In genomic region chr2:72913531-72914225, GRCh38 we compare ENCODE assay signal across 14 cellular contexts. TPM values are rescaled to one million over a fixed set of nuclear protein-coding genes. Genes with fewer than 3 reads are reported as not detected.
DNase-seq lines count a peak whose midpoint lies in the region; ATAC-seq and TF ChIP-seq lines count a peak whose summit lies in the region.
"Had no signal": no experiment of that assay in that cellular context is flagged by ENCODE, and none has a peak within 500 bp of the region (broad histone marks: within the 10 kb centered on the region; RNA-seq: fewer than 3 reads in every experiment).

No MANE protein-coding gene starts in this region.

- H3K36me3 Mint-ChIP-seq in natural killer cell: no peaks in the 10 kb centered on the region
- H3K36me3 Mint-ChIP-seq in natural killer cell treated with Interleukin-12 subunit alpha and Interleukin-12 subunit beta and Interleukin-15 and Interleukin-18, amount 100 ng/mL, for 72 hours: no peaks in the 10 kb centered on the region
- H3K36me3 Mint-ChIP-seq in T-cell: no peaks in the 10 kb centered on the region
- H3K36me3 Mint-ChIP-seq: memory B cell; stimulated activated memory B cell treated with anti-CD40 and anti-IgM and Interleukin-4, amounts not matched to agents 10 μg/mL and 1 μg/mL and 100 μg/mL, for 72 hours had no signal

- H3K9me3 Mint-ChIP-seq in natural killer cell (no peaks in the 10 kb centered on the region), T-cell (no peaks in the 10 kb centered on the region)
- no peaks in the 10 kb centered on the region for H3K9me3 Mint-ChIP-seq in natural killer cell treated with Interleukin-12 subunit alpha and Interleukin-12 subunit beta and Interleukin-15 and Interleukin-18, amount 100 ng/mL, for 72 hours
- H3K9me3 Mint-ChIP-seq: memory B cell; stimulated activated memory B cell treated with anti-CD40 and anti-IgM and Interleukin-4, amounts not matched to agents 10 μg/mL and 1 μg/mL and 100 μg/mL, for 72 hours had no signal

- intact Hi-C loops in natural killer cell (cut with micrococcal nuclease): no loop called here

- H3K27ac Mint-ChIP-seq in natural killer cell (no peak overlapping the region), T-cell (peak overlapping the region in 1 of 2 donors; percentile 8)
- H3K27ac Mint-ChIP-seq in natural killer cell treated with Interleukin-12 subunit alpha and Interleukin-12 subunit beta and Interleukin-15 and Interleukin-18, amount 100 ng/mL, for 72 hours: no peak overlapping the region
- H3K27ac Mint-ChIP-seq: stimulated activated memory B cell treated with anti-CD40 and anti-IgM and Interleukin-4, amounts not matched to agents 10 μg/mL and 1 μg/mL and 100 μg/mL, for 72 hours had no signal

- CTCF ChIA-PET in T-cell (lab: Charles Lee): no interaction called here

- H3K9me3 ChIP-seq in WERI-Rb-1 (ENCODE audit: severe bottlenecking): peaks cover 7% of the 10 kb centered on the region
- H3K9me3 ChIP-seq: prostate gland had no signal

- H3K4me1 Mint-ChIP-seq in natural killer cell: peaks cover 0 to 35% of the 10 kb centered on the region in 2 donors
- peaks cover 10 to 15% of the 10 kb centered on the region in 2 donors for H3K4me1 Mint-ChIP-seq in natural killer cell treated with Interleukin-12 subunit alpha and Interleukin-12 subunit beta and Interleukin-15 and Interleukin-18, amount 100 ng/mL, for 72 hours (ENCODE audit: low read depth in 2 of 2)
- peaks cover 23 to 30% (median 27%) of the 10 kb centered on the region in 3 donors for H3K4me1 Mint-ChIP-seq in T-cell

- peaks cover 15% of the 10 kb centered on the region for H3K27me3 ChIP-seq in WERI-Rb-1 (ENCODE audit: insufficient read depth, low read depth, severe bottlenecking)

- no peak for DNase-seq in natural killer cell
- no peak for DNase-seq in natural killer cell treated with Interleukin-12 subunit alpha and Interleukin-12 subunit beta and Interleukin-15 and Interleukin-18, amount 100 ng/mL, for 72 hours (ENCODE audit: low spot score)
- peak; percentile 72 for DNase-seq in WERI-Rb-1
- no peak for DNase-seq in fibroblast of villous mesenchyme (ENCODE audit: low read depth)
- DNase-seq in stimulated activated naive CD8-positive, alpha-beta T cell treated with anti-CD3 and anti-CD28 coated beads, Interleukin-15, Interleukin-2, amounts not matched to agents 100 U/mL and 50 U/mL, for 24 hours: no peak
- no peak for DNase-seq in T-cell
- DNase-seq in T-helper 2 cell: no peak
- DNase-seq: NCI-H1417 treated with DMSO at 0.1 percent for 48 hours; SJCRH30; stimulated activated CD4-positive, alpha-beta T cell treated with anti-CD3 and anti-CD28 coated beads, Interleukin-2, amount 100 ng/mL, for 24 hours had no signal

- H3K27ac ChIP-seq in WERI-Rb-1: no peak overlapping the region
- H3K27ac ChIP-seq: prostate gland, SJCRH30 had no signal

- POLR2A ChIA-PET in T-cell (lab: Charles Lee): no interaction called here

- H3K4me3 ChIP-seq in WERI-Rb-1 (ENCODE audit: low read depth, low read length): no peak overlapping the region
- no peak overlapping the region for H3K4me3 ChIP-seq in fibroblast of villous mesenchyme (ENCODE audit: low read depth, low read length)
- H3K4me3 ChIP-seq: prostate gland, SJCRH30 had no signal

- peaks cover 61 to 65% of the 10 kb centered on the region in 2 donors for H3K27me3 Mint-ChIP-seq in natural killer cell (ENCODE audit: low read depth in 2 of 2)
- peaks cover 46 to 51% of the 10 kb centered on the region in 2 donors for H3K27me3 Mint-ChIP-seq in natural killer cell treated with Interleukin-12 subunit alpha and Interleukin-12 subunit beta and Interleukin-15 and Interleukin-18, amount 100 ng/mL, for 72 hours
- H3K27me3 Mint-ChIP-seq in T-cell: peaks cover 69 to 80% of the 10 kb centered on the region in 2 donors

- H3K4me3 Mint-ChIP-seq in natural killer cell (peak overlapping the region; percentile 49), T-cell (peak overlapping the region in 1 of 3 donors; percentile 88)
- H3K4me3 Mint-ChIP-seq in natural killer cell treated with Interleukin-12 subunit alpha and Interleukin-12 subunit beta and Interleukin-15 and Interleukin-18, amount 100 ng/mL, for 72 hours: no peak overlapping the region
- H3K4me3 Mint-ChIP-seq: memory B cell had no signal

- no peaks in the 10 kb centered on the region for H3K36me3 ChIP-seq in WERI-Rb-1
- H3K36me3 ChIP-seq: prostate gland, SJCRH30 had no signal

- ATAC-seq in natural killer cell: no peak
- no peak for ATAC-seq in natural killer cell treated with Interleukin-12 subunit alpha and Interleukin-12 subunit beta and Interleukin-15 and Interleukin-18, amount 100 ng/mL, for 72 hours
- no peak for ATAC-seq in stimulated activated naive CD8-positive, alpha-beta T cell treated with anti-CD3 and anti-CD28 coated beads, Interleukin-15, Interleukin-2, amounts not matched to agents 100 U/mL and 50 U/mL, for 24 hours
- ATAC-seq in T-cell (replicated peaks in 1 of 4): no peak
- ATAC-seq in HG03039 (IDR thresholded peaks at IDR 0.05; ENCODE audit: unreplicated experiment): no peak
- ATAC-seq: stimulated activated memory B cell treated with anti-CD40 and anti-IgM and Interleukin-4, amounts not matched to agents 10 μg/mL and 1 μg/mL and 100 μg/mL, for 72 hours had no signal

- no peak for TF ChIP-seq CTCF in natural killer cell (IDR thresholded peaks at IDR 0.05)
- peak; percentile 75 for TF ChIP-seq CTCF in WERI-Rb-1 (IDR thresholded peaks at IDR 0.05; ENCODE audit: low read depth, low read length)
- peak; percentile 14 for TF ChIP-seq CTCF in fibroblast of villous mesenchyme (IDR thresholded peaks at IDR 0.05; ENCODE audit: insufficient read depth, low read depth, low read length)

RNA-seq across cellular contexts. Expression of gene EMX1, which starts 3.6 kb away (rescaled TPM):
- total RNA-seq in natural killer cell (not detected), fibroblast of villous mesenchyme (not detected in 2 replicates), T-cell (not detected)
- total RNA-seq in natural killer cell treated with Interleukin-12 subunit alpha and Interleukin-12 subunit beta and Interleukin-15 and Interleukin-18, amount 100 ng/mL, for 72 hours: not detected
- total RNA-seq: SJCRH30 had no signal

RNA-seq across cellular contexts. Expression of gene SPR, which starts 26.5 kb away (rescaled TPM):
- 1 to 10 TPM in 1 of 3 donors, under 1 TPM in 2; 0.16 to 1.7 (median 0.34) TPM for total RNA-seq in natural killer cell
- total RNA-seq in natural killer cell treated with Interleukin-12 subunit alpha and Interleukin-12 subunit beta and Interleukin-15 and Interleukin-18, amount 100 ng/mL, for 72 hours: 10 to 100 TPM in 1 of 2 donors, 1 to 10 TPM in 1; 3.4 to 10.2 TPM
- 17.7 and 22.0 TPM in 2 replicates for total RNA-seq in fibroblast of villous mesenchyme
- under 1 TPM in 3 of 5 donors, not detected in 2; 0.35 to 0.58 (median 0.39) TPM for total RNA-seq in T-cell
